In genomic region chr12:2108166-2108565, GRCh38 we compare ENCODE assay signal across 22 cellular contexts. TPM values are rescaled to one million over a fixed set of nuclear protein-coding genes. Genes with fewer than 3 reads are reported as not detected.
DNase-seq lines count a peak whose midpoint lies in the region; ATAC-seq and TF ChIP-seq lines count a peak whose summit lies in the region.
"Had no signal": no experiment of that assay in that cellular context is flagged by ENCODE, and none has a peak within 500 bp of the region (broad histone marks: within the 10 kb centered on the region; RNA-seq: fewer than 3 reads in every experiment).

No MANE protein-coding gene starts in this region.

- H3K4me1 Mint-ChIP-seq in neural crest cell: peaks cover 4% of the 10 kb centered on the region
- H3K4me1 Mint-ChIP-seq in activated CD8-positive, alpha-beta T cell treated with anti-CD3 and anti-CD28 coated beads, Interleukin-2, amount 10 ng/mL, durations not matched to agents 7 days and 5 days (ENCODE audit: low read depth): no peaks in the 10 kb centered on the region
- H3K4me1 Mint-ChIP-seq: CD4-positive, CD25-positive, alpha-beta regulatory T cell; CD8-positive, alpha-beta memory T cell; GM23338 had no signal

- H3K4me3 Mint-ChIP-seq in neural crest cell: no peak overlapping the region
- no peak overlapping the region for H3K4me3 Mint-ChIP-seq in activated CD8-positive, alpha-beta T cell treated with anti-CD3 and anti-CD28 coated beads, Interleukin-2, amount 10 ng/mL, durations not matched to agents 7 days and 5 days
- H3K4me3 Mint-ChIP-seq: CD4-positive, CD25-positive, alpha-beta regulatory T cell; CD8-positive, alpha-beta memory T cell; GM23338; HFFc6 had no signal

- no peak overlapping the region for H3K4me3 ChIP-seq in heart left ventricle
- H3K4me3 ChIP-seq in coronary artery: no peak overlapping the region
- no peak overlapping the region for H3K4me3 ChIP-seq in tibial artery
- H3K4me3 ChIP-seq: GM12878, GM23338 had no signal

- no peaks in the 10 kb centered on the region for H3K9me3 ChIP-seq in heart left ventricle
- no peaks in the 10 kb centered on the region for H3K9me3 ChIP-seq in tibial artery
- H3K9me3 ChIP-seq: BE2C had no signal

- H3K4me1 ChIP-seq in heart left ventricle (peaks cover 0 to 68% (median 36%) of the 10 kb centered on the region in 12 donors), tibial artery (peaks cover 0 to 69% (median 35%) of the 10 kb centered on the region in 4 donors)
- H3K4me1 ChIP-seq: BE2C had no signal

- intact Hi-C loops in heart left ventricle (cut with DNase I): no loop called here
- intact Hi-C loops in left ventricle myocardium superior (cut with micrococcal nuclease): no loop called here
- intact Hi-C loops in tibial artery (cut with DNase I; ENCODE audit: low total_unique reads): no loop called here

- ATAC-seq in heart left ventricle: no peak
- no peak for ATAC-seq in left ventricle myocardium superior
- ATAC-seq in activated CD8-positive, alpha-beta T cell treated with anti-CD3 and anti-CD28 coated beads, Interleukin-2, amount 10 ng/mL, durations not matched to agents 7 days and 5 days: no peak
- no peak for ATAC-seq in GM18519 (IDR thresholded peaks at IDR 0.05; ENCODE audit: low FRiP score, unreplicated experiment)
- ATAC-seq: GM12878, GM23338 had no signal

- H3K27ac ChIP-seq in heart left ventricle: peak overlapping the region in 8 of 12 donors; percentile 13 to 86 (median 58)
- H3K27ac ChIP-seq in coronary artery: peak overlapping the region; percentile 73 to 89
- peak overlapping the region; percentile 66 to 74 for H3K27ac ChIP-seq in tibial artery
- H3K27ac ChIP-seq: HL-60 had no signal

- no peaks in the 10 kb centered on the region for H3K36me3 Mint-ChIP-seq in neural crest cell (ENCODE audit: low read depth)
- no peaks in the 10 kb centered on the region for H3K36me3 Mint-ChIP-seq in activated CD8-positive, alpha-beta T cell treated with anti-CD3 and anti-CD28 coated beads, Interleukin-2, amount 10 ng/mL, durations not matched to agents 7 days and 5 days (ENCODE audit: low read depth)
- H3K36me3 Mint-ChIP-seq: CD4-positive, CD25-positive, alpha-beta regulatory T cell; CD8-positive, alpha-beta memory T cell had no signal

- CTCF ChIA-PET in activated CD8-positive, alpha-beta T cell treated with anti-CD3 and anti-CD28 coated beads, Interleukin-2, amount 10 ng/mL, durations not matched to agents 7 days and 5 days (lab: Charles Lee): no interaction called here

- POLR2A ChIA-PET in activated CD8-positive, alpha-beta T cell treated with anti-CD3 and anti-CD28 coated beads, Interleukin-2, amount 10 ng/mL, durations not matched to agents 7 days and 5 days (lab: Charles Lee): no interaction called here

- H3K36me3 ChIP-seq in heart left ventricle (no peaks in the 10 kb centered on the region), tibial artery (no peaks in the 10 kb centered on the region)
- H3K36me3 ChIP-seq: BE2C had no signal

- DNase-seq in heart left ventricle: no peak
- DNase-seq in left ventricle myocardium superior: no peak
- no peak for DNase-seq in coronary artery (ENCODE audit: low spot score)
- no peak for DNase-seq in neural crest cell (ENCODE audit: low read depth, low spot score)
- DNase-seq in tibial artery: peak in 1 of 2 donors; percentile 52
- no peak for DNase-seq in activated CD8-positive, alpha-beta T cell treated with anti-CD3 and anti-CD28 coated beads, Interleukin-2, amount 10 ng/mL, durations not matched to agents 7 days and 5 days
- DNase-seq: BE2C; C1 segment of cervical spinal cord; CD4-positive, CD25-positive, alpha-beta regulatory T cell; CD8-positive, alpha-beta memory T cell; COR-L47; DMS 273 treated with DMSO at 0.1 percent for 48 hours; DMS53; DND-41; EL; HCEC 1CT; HFFc6 had no signal

- no peaks in the 10 kb centered on the region for H3K27me3 Mint-ChIP-seq in neural crest cell (ENCODE audit: low read depth)
- H3K27me3 Mint-ChIP-seq in activated CD8-positive, alpha-beta T cell treated with anti-CD3 and anti-CD28 coated beads, Interleukin-2, amount 10 ng/mL, durations not matched to agents 7 days and 5 days (ENCODE audit: low read depth): no peaks in the 10 kb centered on the region

- H3K9me3 Mint-ChIP-seq in neural crest cell: no peaks in the 10 kb centered on the region
- no peaks in the 10 kb centered on the region for H3K9me3 Mint-ChIP-seq in activated CD8-positive, alpha-beta T cell treated with anti-CD3 and anti-CD28 coated beads, Interleukin-2, amount 10 ng/mL, durations not matched to agents 7 days and 5 days (ENCODE audit: insufficient read depth)
- H3K9me3 Mint-ChIP-seq: CD8-positive, alpha-beta memory T cell; GM23338; HFFc6 had no signal

- no peak for TF ChIP-seq POLR2A in heart left ventricle (IDR thresholded peaks at IDR 0.05)

- peak overlapping the region; percentile 29 for H3K27ac Mint-ChIP-seq in neural crest cell (ENCODE audit: unreplicated experiment)
- no peak overlapping the region for H3K27ac Mint-ChIP-seq in activated CD8-positive, alpha-beta T cell treated with anti-CD3 and anti-CD28 coated beads, Interleukin-2, amount 10 ng/mL, durations not matched to agents 7 days and 5 days
- H3K27ac Mint-ChIP-seq: GM23338, HFFc6 had no signal

- whole genome bisulfite sequencing in heart left ventricle, 4 donors: 88 to 92% (median 88%) methylated on average over 8 of the region's 8 CpGs

- TF ChIP-seq CTCF in heart left ventricle (IDR thresholded peaks at IDR 0.05): no peak
- no peak for TF ChIP-seq CTCF in coronary artery (IDR thresholded peaks at IDR 0.05)
- no peak for TF ChIP-seq CTCF in neural crest cell (conservative IDR thresholded peaks at IDR 0.05)
- no peak for TF ChIP-seq CTCF in tibial artery (IDR thresholded peaks at IDR 0.05)

- H3K27me3 ChIP-seq in heart left ventricle (no peaks in the 10 kb centered on the region), tibial artery (no peaks in the 10 kb centered on the region)
- H3K27me3 ChIP-seq: BE2C had no signal

RNA-seq across cellular contexts. Expression of gene CACNA1C, which starts 55.4 kb away (rescaled TPM):
- total RNA-seq in heart left ventricle: 100 to 1,000 TPM in 8 of 9 donors, 10 to 100 TPM in 1; 77.6 to 196 (median 165) TPM
- 10 to 100 TPM; 41.9 to 68.2 TPM for polyA plus RNA-seq in heart left ventricle
- 201 TPM for total RNA-seq in left ventricle myocardium superior
- total RNA-seq in neural crest cell: 1.6 and 1.9 TPM in 2 replicates
- total RNA-seq in activated CD8-positive, alpha-beta T cell treated with anti-CD3 and anti-CD28 coated beads, Interleukin-2, amount 10 ng/mL, durations not matched to agents 7 days and 5 days: under 1 TPM; 0.08 TPM
- total RNA-seq: HT1080 had no signal

Comparison
In these comparisons a context has a peak if more than half of its experiments do, and no peak if none do; other contexts are left out.
1. RNA of gene CACNA1C, which starts 55.4 kb away (total RNA-seq): 201 TPM in left ventricle myocardium superior (single experiment) and 77.6 to 196 TPM in heart left ventricle; 1.6 to 1.9 TPM in neural crest cell and 0.08 TPM in activated CD8-positive, alpha-beta T cell treated with anti-CD3 and anti-CD28 coated beads, Interleukin-2, amount 10 ng/mL, durations not matched to agents 7 days and 5 days; every median in the first group is over 10 times any median in the second.
2. Peak in every context shown above with its lines, with median percentiles within 50 percentile points of each other: H3K27ac ChIP-seq.